8 cellular contexts compared by ENCODE assay signal in the genomic region with DNA sequence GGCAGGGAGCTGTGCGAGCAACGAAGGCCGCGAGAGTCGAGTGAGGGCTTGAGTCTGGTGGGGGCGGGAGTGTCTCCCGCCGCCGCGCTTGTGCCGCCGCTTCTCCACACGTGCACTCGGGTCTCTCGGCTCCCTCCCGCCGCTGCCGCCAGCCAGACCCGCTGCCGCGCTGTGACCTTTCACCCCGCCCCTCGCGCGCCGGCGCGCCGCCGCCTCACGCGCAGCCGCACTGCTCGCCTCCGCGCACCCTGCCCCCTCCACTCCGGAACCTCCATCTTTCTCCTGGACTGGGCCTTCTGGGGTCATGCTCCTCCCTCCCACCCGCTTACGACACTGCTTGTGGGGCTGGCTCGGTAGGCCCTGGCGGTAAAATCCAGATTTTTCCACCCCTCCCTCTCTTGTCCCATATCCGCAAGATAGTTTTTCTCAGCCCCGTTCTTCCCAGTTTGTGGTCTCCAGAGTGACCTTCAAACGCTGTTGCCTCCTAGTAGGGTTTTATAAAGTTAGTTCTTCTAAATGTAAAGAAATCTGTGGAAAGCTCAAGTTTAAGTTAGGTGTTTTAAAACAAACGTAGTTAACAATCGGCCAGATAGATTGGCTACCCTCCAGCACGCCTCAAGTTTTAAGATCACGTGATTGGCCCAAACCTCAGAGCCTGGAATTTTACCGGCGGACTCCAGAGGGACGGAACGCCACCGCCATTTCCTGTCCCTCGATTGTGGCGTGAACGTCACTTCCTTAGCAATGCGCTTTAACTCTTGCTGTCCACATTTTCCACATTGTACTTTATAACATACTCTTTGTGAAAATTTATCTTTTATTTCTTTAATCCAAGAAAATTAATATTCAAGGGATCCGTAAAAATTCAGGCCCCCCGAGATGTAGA. TPM values are rescaled to one million over a fixed set of nuclear protein-coding genes. Genes with fewer than 3 reads are reported as not detected.
DNase-seq lines count a peak whose midpoint lies in the region; ATAC-seq and TF ChIP-seq lines count a peak whose summit lies in the region.

A gene (minus strand): TSS at position 181 of the 886 bp plus-strand sequence. CDS start 300 bp downstream, outside the sequence.

- H3K4me1 Mint-ChIP-seq in Caco-2 (ENCODE audit: low read depth, unreplicated experiment): peaks cover 16% of the 10 kb centered on the region
- H3K4me1 Mint-ChIP-seq in endothelial cell (ENCODE audit: unreplicated experiment): peaks cover 47% of the 10 kb centered on the region
- H3K4me1 Mint-ChIP-seq in mesothelial cell of epicardium: peaks cover 47% of the 10 kb centered on the region

- H3K36me3 ChIP-seq in Caco-2 (ENCODE audit: control insufficient read depth, insufficient read depth, low read length) (no peaks in the 10 kb centered on the region), OCI-LY7 (ENCODE audit: insufficient read depth, low read length) (peaks cover 35% of the 10 kb centered on the region)

- H3K9me3 Mint-ChIP-seq in Caco-2 (ENCODE audit: unreplicated experiment) (no peaks in the 10 kb centered on the region), endothelial cell (ENCODE audit: unreplicated experiment) (no peaks in the 10 kb centered on the region), mesothelial cell of epicardium (no peaks in the 10 kb centered on the region)

- DNase-seq in Caco-2 (peak; percentile 93 to 96), HuH-7.5 (ENCODE audit: low spot score) (peak; percentile 80), OCI-LY7 (ENCODE audit: low spot score) (peak; percentile 94), activated T-cell treated with anti-CD3 and anti-CD28 coated beads for 1 hour (ENCODE audit: low read depth) (peak; percentile 92), endothelial cell (ENCODE audit: low spot score) (peak; percentile 95), mesothelial cell of epicardium (ENCODE audit: low spot score in 2 of 2, unreplicated experiment in 2 of 2) (peak; percentile 70 to 84)
- DNase-seq in stimulated activated CD8-positive, alpha-beta memory T cell treated with anti-CD3 and anti-CD28 coated beads, Interleukin-15, amount 100 ng/mL, for 48 hours (ENCODE audit: low read depth in 2 of 2): peak; percentile 92 to 95

- peak within 1 kb of the TSS; percentile 100 for H3K27ac Mint-ChIP-seq in Caco-2 (ENCODE audit: unreplicated experiment)
- H3K27ac Mint-ChIP-seq in endothelial cell (ENCODE audit: unreplicated experiment): peak within 1 kb of the TSS; percentile 100
- peak within 1 kb of the TSS; percentile 100 for H3K27ac Mint-ChIP-seq in mesothelial cell of epicardium

- H4K20me1 ChIP-seq in OCI-LY7 (ENCODE audit: insufficient read depth, low read length): peaks cover 32% of the 10 kb centered on the region

- H3K4me1 ChIP-seq in Caco-2 (0 out of 2 replicates have a peak, but pooled peaks cover 3% of the 10 kb centered on the region), OCI-LY7 (ENCODE audit: insufficient read depth, low read length, poor library complexity, severe bottlenecking) (peaks cover 50% of the 10 kb centered on the region)

- peak within 1 kb of the TSS; percentile 95 for H3K27ac ChIP-seq in OCI-LY7 (ENCODE audit: low read depth, low read length, poor library complexity, severe bottlenecking)

- CTCF ChIA-PET in Caco-2 (lab: Charles Lee): interaction anchor here (0.6 to 3.2 kb wide), 9 partner anchors 10 to 231 kb away, joined by 3 to 37 read pairs (median 4); a partner anchor contains a TSS
- CTCF ChIA-PET in OCI-LY7 (lab: Charles Lee; ENCODE audit: unreplicated experiment): interaction anchor here (1.1 to 2.0 kb wide), 4 partner anchors 10 to 93 kb away, joined by 3 to 10 read pairs (median 6); a partner anchor contains a TSS

- peaks cover 37% of the 10 kb centered on the region for H3K36me3 Mint-ChIP-seq in Caco-2 (ENCODE audit: insufficient read depth, unreplicated experiment)
- peaks cover 4% of the 10 kb centered on the region for H3K36me3 Mint-ChIP-seq in endothelial cell (ENCODE audit: low read depth, unreplicated experiment)
- H3K36me3 Mint-ChIP-seq in mesothelial cell of epicardium: no peaks in the 10 kb centered on the region

- H3K27me3 Mint-ChIP-seq in Caco-2 (ENCODE audit: insufficient read depth, unreplicated experiment) (no peaks in the 10 kb centered on the region), endothelial cell (ENCODE audit: unreplicated experiment) (peaks cover 9% of the 10 kb centered on the region), mesothelial cell of epicardium (ENCODE audit: low read depth) (no peaks in the 10 kb centered on the region)

- BruUV-seq in Caco-2 (replicated peaks; lab: Mats Ljungman, UMichigan) (no TSS peak), OCI-LY7 (replicated peaks; lab: Mats Ljungman, UMichigan) (no TSS peak)

- no peaks in the 10 kb centered on the region for H3K27me3 ChIP-seq in Caco-2 (replicated peaks; ENCODE audit: control insufficient read depth, insufficient read depth, low read length)

- H3K9me3 ChIP-seq in Caco-2 (no peaks in the 10 kb centered on the region), OCI-LY7 (ENCODE audit: low read length) (no peaks in the 10 kb centered on the region)

- H3K4me3 Mint-ChIP-seq in Caco-2 (ENCODE audit: unreplicated experiment) (peak within 1 kb of the TSS; percentile 96), endothelial cell (ENCODE audit: unreplicated experiment) (peak within 1 kb of the TSS; percentile 99), mesothelial cell of epicardium (peak within 1 kb of the TSS; percentile 96)

- H3K4me2 ChIP-seq in OCI-LY7 (ENCODE audit: low read length): peak within 1 kb of the TSS; percentile 100

- H3K79me2 ChIP-seq in OCI-LY7 (ENCODE audit: insufficient read depth, low read depth, low read length): peaks cover 84% of the 10 kb centered on the region

- H3K4me3 ChIP-seq in Caco-2 (ENCODE audit: low read depth, low read length): peak within 1 kb of the TSS; percentile 78
- peak within 1 kb of the TSS; percentile 83 for H3K4me3 ChIP-seq in OCI-LY7 (ENCODE audit: low read depth, low read length, poor library complexity, severe bottlenecking)

- POLR2A ChIA-PET in Caco-2 (lab: Charles Lee): interaction anchor here (0.5 to 1.6 kb wide), 6 partner anchors 11 to 1620 kb away, joined by 3 to 6 read pairs (median 4); a partner anchor contains a TSS
- POLR2A ChIA-PET in OCI-LY7 (lab: Charles Lee): interaction anchor here (0.5 to 1.7 kb wide), 20 partner anchors 8 to 896 kb away, joined by 3 to 7 read pairs (median 4); a partner anchor contains a TSS

- TF ChIP-seq CTCF in Caco-2 (IDR thresholded peaks at IDR 0.05; ENCODE audit: insufficient read depth in 1 of 2, low read depth in 1 of 2, low read length in 1 of 2, severe bottlenecking in 1 of 2, unreplicated experiment in 1 of 2): no peak
- TF ChIP-seq CTCF in OCI-LY7 (conservative IDR thresholded peaks at IDR 0.05; ENCODE audit: low read length): no peak
- TF ChIP-seq CTCF in endothelial cell (IDR thresholded peaks at IDR 0.05; ENCODE audit: unreplicated experiment): no peak
- no peak for TF ChIP-seq CTCF in mesothelial cell of epicardium (IDR thresholded peaks at IDR 0.05; ENCODE audit: unreplicated experiment)

- no peaks in the 10 kb centered on the region for H3K9me2 ChIP-seq in OCI-LY7 (ENCODE audit: insufficient read depth, low read length)

- peak; percentile 40 for ATAC-seq in GM21447 (IDR thresholded peaks at IDR 0.05; ENCODE audit: unreplicated experiment)

- intact Hi-C loops in Caco-2 (cut with micrococcal nuclease; ENCODE audit: unreplicated experiment) (loop anchor here (1.0 to 5.0 kb wide), 3 partner anchors 50 to 229 kb away; a partner anchor contains a TSS), OCI-LY7 (cut with micrococcal nuclease; ENCODE audit: unreplicated experiment) (loop anchor here (1.0 to 5.0 kb wide), 7 partner anchors 86 to 728 kb away; a partner anchor contains a TSS)

- H2AFZ ChIP-seq in OCI-LY7 (ENCODE audit: low read length): peak within 1 kb of the TSS; percentile 98

RNA-seq across cellular contexts. Expression of the gene that starts here (rescaled TPM):
- total RNA-seq in Caco-2 (2022) (182 and 188 TPM in 2 replicates), OCI-LY7 (2022) (159 and 172 TPM in 2 replicates), endothelial cell (ENCODE audit: unreplicated experiment) (76.7 TPM), mesothelial cell of epicardium (83.2 to 87.3 TPM (median 85.9 TPM) in 3 replicates)
- 223 and 225 TPM in 2 replicates for total RNA-seq in OCI-LY7 (2014; rRNA removed; shearing (Covaris generic))

Comparison
In these comparisons a context has a peak if more than half of its experiments do, and no peak if none do; other contexts are left out.
1. Peak in every context shown above with its lines: DNase-seq, ATAC-seq, H3K4me3 ChIP-seq and H3K27ac ChIP-seq.